ENCODE assay signal across 8 cellular contexts in the genomic region with DNA sequence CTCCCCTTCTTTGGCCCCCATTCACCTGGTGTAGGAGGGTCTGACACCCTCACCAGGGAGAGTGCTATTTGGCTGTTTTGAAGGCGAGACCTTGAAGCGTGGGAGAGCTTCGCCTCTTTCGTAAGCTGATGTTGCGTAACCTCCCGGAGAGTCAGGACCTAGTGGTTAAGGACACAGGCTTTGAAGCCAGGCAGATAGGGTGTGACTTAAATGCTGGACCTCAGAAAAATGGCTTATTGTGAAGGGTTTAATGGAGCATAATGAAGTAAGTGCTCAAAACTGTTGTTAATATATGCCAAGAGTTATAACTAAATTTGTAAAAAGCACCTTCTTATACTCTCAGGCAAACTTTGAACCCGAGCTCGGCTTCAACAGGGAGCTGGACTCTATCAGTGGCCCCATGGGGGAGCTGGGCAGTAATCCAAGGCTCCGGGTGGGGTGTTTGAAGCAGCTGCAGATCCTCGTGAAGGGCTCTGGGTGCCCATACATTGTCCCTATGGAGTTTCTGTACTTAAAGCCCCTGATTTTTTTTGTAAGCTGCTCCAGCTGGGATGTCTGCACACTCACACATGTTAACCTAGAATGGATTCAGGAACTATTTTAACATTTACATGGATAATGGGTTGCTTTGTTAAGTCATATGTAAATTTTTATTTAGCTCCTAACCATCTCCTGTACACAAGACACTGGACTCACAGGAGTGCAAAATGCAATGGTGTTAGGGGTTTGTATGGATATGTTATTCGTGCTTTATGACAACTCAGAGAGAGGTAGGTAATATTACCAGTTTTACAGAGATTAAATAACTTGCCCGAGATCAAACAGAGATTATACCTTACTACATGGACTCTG. TPM values are rescaled to one million over a fixed set of nuclear protein-coding genes. Genes with fewer than 3 reads are reported as not detected.
A peak's percentile ranks its signal among the peaks of the same experiment; 100 is the strongest.
DNase-seq lines count a peak whose midpoint lies in the region; ATAC-seq, FAIRE-seq and TF ChIP-seq lines count a peak whose summit lies in the region.

No MANE protein-coding gene starts in this region.

- no peaks in the 10 kb centered on the region for H4K20me1 ChIP-seq in Karpas-422 (ENCODE audit: insufficient read depth, low read depth, low read length)

- BruUV-seq in A673 (replicated peaks; lab: Mats Ljungman, UMichigan), result no TSS peak

- H3K27ac ChIP-seq in A673 (ENCODE audit: low read depth, low read length, poor library complexity, severe bottlenecking) (no peak overlapping the region), Karpas-422 (ENCODE audit: low read length) (no peak overlapping the region)

- H3K9ac ChIP-seq in Karpas-422 (ENCODE audit: low read length), result no peak overlapping the region

- no peaks in the 10 kb centered on the region for H3K79me2 ChIP-seq in Karpas-422 (ENCODE audit: low read length)

- peaks cover 39% of the 10 kb centered on the region for H3K4me1 ChIP-seq in A673 (ENCODE audit: insufficient read depth, low read length, poor library complexity, severe bottlenecking)
- H3K4me1 ChIP-seq in Karpas-422 (ENCODE audit: low read length), result no peaks in the 10 kb centered on the region

- no peaks in the 10 kb centered on the region for H3K9me2 ChIP-seq in Karpas-422 (replicated peaks; ENCODE audit: insufficient read depth, low read length)

- H3K9me3 ChIP-seq in A673 (ENCODE audit: low read depth, low read length, poor library complexity, severe bottlenecking), result no peaks in the 10 kb centered on the region
- no peaks in the 10 kb centered on the region for H3K9me3 ChIP-seq in Karpas-422 (ENCODE audit: low read length)

- DNase-seq in A673 (ENCODE audit: low spot score) (peak; percentile 73), HFF-Myc (ENCODE audit: extremely low read depth, low read depth) (peak; percentile 77), SHP77 (lab: John Stamatoyannopoulos, UW) (peak; percentile 82 to 87), fibroblast of gingiva (ENCODE audit: low read depth) (peak; percentile 94), omental fat pad (ENCODE audit: low spot score) (peak; percentile 67), Karpas-422 (no peak), D721Med (ENCODE audit: insufficient read length, low spot score) (no peak), NCI-H1694 treated with DMSO at 0.1 percent for 48 hours (lab: John Stamatoyannopoulos, UW) (no peak)

- CTCF ChIA-PET in A673 (lab: Charles Lee), result no interaction called here

- H3K27me3 ChIP-seq in A673 (replicated peaks; ENCODE audit: insufficient read depth, low read depth, low read length, poor library complexity) (no peaks in the 10 kb centered on the region), Karpas-422 (ENCODE audit: low read length) (no peaks in the 10 kb centered on the region)

- intact Hi-C loops in A673 (cut with micrococcal nuclease; ENCODE audit: unreplicated experiment), result no loop called here

- TF ChIP-seq CTCF in A673 (conservative IDR thresholded peaks at IDR 0.05; ENCODE audit: low read depth, low read length) (no peak), HFF-Myc (IDR thresholded peaks at IDR 0.05; ENCODE audit: low read depth, low read length, missing control alignments) (no peak), omental fat pad (IDR thresholded peaks at IDR 0.05) (no peak), D721Med (IDR thresholded peaks at IDR 0.05; ENCODE audit: insufficient read depth, missing control alignments) (no peak)

- FAIRE-seq in D721Med (lab: Jason Lieb, UNC), result no peak

- no peaks in the 10 kb centered on the region for H3K36me3 ChIP-seq in A673 (ENCODE audit: insufficient read depth, low read length, poor library complexity, severe bottlenecking)
- H3K36me3 ChIP-seq in Karpas-422 (ENCODE audit: insufficient read depth, low read length), result no peaks in the 10 kb centered on the region

- peak; percentile 78 for ATAC-seq in omental fat pad (ENCODE audit: low FRiP score)

- POLR2A ChIA-PET in A673 (lab: Charles Lee; ENCODE audit: low non-redundant PET), result no interaction called here

- no peak overlapping the region for H3K4me3 ChIP-seq in A673 (ENCODE audit: low read depth, low read length, poor library complexity, severe bottlenecking)
- H3K4me3 ChIP-seq in HFF-Myc (replicated peaks; ENCODE audit: low read depth, low read length), result no peak overlapping the region; the same call in 1 of the 2 replicates
- H3K4me3 ChIP-seq in Karpas-422 (ENCODE audit: low read length), result no peak overlapping the region

- no peak overlapping the region for H2AFZ ChIP-seq in Karpas-422 (ENCODE audit: low read length)

- H3K4me2 ChIP-seq in Karpas-422 (ENCODE audit: low read depth, low read length, poor library complexity, severe bottlenecking), result no peak overlapping the region

RNA-seq across cellular contexts. Expression of a gene that starts 26.0 kb away (rescaled TPM):
- total RNA-seq in A673 (2021) (41.2 and 49.1 TPM in 2 replicates), omental fat pad (100 to 1,000 TPM in 1 of 4 donors, 10 to 100 TPM in 3; 40.2 to 164 (median 56.5) TPM)
- total RNA-seq in Karpas-422 (2014; rRNA removed; shearing (Covaris generic); ENCODE audit: low replicate concordance), result 1.2 and 3.6 TPM in 2 replicates

Comparison
In these comparisons a context has a peak if more than half of its experiments do, and no peak if none do; other contexts are left out.
1. DNase-seq: peak in A673 (single experiment), HFF-Myc (single experiment), SHP77 (2 of 2), fibroblast of gingiva (single experiment) and omental fat pad (single experiment); none in Karpas-422 (single experiment), D721Med (single experiment) and NCI-H1694 treated with DMSO at 0.1 percent for 48 hours (single experiment).